Comparison of ENCODE assay signal across 1 cellular context in the genomic region with DNA sequence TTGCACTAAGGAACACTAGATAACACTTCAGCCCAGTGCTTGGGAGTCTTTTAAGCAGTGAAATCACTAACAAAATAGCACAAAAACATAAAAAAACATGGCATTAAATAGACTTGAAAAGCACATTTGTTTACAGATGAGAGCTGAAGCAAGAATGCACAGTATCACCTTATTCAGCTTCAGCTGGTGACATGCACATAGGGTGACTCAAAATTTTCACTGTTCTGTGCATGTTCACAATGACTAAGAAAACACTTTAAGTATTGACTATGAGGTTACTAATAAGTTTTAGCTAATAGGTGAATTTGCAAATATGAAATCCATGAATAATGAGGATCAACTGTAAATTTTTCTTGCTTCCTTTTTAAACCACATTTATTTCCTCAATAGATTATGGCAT.
TF ChIP-seq lines count a peak whose summit lies in the region.

No MANE protein-coding gene starts in this region.

TF ChIP-seq in SK-N-SH, 30 proteins besides CTCF, POLR2A, EP300 and RAD21 (continued from another document):
- TF ChIP-seq, protein P1, sequence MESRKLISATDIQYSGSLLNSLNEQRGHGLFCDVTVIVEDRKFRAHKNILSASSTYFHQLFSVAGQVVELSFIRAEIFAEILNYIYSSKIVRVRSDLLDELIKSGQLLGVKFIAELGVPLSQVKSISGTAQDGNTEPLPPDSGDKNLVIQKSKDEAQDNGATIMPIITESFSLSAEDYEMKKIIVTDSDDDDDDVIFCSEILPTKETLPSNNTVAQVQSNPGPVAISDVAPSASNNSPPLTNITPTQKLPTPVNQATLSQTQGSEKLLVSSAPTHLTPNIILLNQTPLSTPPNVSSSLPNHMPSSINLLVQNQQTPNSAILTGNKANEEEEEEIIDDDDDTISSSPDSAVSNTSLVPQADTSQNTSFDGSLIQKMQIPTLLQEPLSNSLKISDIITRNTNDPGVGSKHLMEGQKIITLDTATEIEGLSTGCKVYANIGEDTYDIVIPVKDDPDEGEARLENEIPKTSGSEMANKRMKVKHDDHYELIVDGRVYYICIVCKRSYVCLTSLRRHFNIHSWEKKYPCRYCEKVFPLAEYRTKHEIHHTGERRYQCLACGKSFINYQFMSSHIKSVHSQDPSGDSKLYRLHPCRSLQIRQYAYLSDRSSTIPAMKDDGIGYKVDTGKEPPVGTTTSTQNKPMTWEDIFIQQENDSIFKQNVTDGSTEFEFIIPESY (IDR thresholded peaks at IDR 0.05; ENCODE audit: borderline replicate concordance, low read depth): no peak
- no peak for TF ChIP-seq FOXM1 (IDR thresholded peaks at IDR 0.05; ENCODE audit: low read depth)
